In the genomic region with DNA sequence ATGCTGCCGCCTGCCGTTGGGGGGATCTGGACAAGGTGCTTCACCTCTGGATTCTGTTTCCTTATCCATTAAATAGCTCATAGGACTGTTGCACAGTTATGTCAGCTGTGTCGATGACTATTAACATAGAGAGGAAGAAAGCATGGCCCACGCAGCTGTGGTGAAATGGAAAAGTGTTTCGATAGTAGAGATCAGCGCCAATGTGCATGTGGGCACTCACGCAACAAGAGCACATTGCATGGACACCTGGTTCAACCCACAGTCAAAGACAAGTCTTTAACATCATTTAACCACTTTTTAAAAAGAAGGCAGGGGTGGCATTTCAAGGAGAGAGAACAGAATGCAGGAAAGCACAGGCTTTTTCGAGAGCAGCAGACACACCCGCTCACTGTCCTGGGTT, we compare ENCODE assay signal across 23 cellular contexts.
"Had no signal": no experiment of that assay in that cellular context is flagged by ENCODE, and none has a peak within 500 bp of the region (broad histone marks: within the 10 kb centered on the region; RNA-seq: fewer than 3 reads in every experiment).

No MANE protein-coding gene starts in this region.

- H3K4me1 Mint-ChIP-seq: IgD-negative memory B cell had no signal

- H3K27me3 Mint-ChIP-seq: IgD-negative memory B cell had no signal

- FAIRE-seq: HTR-8/SVneo, K562 had no signal

- H3K4me2 ChIP-seq: KMS-11, SK-N-SH had no signal

- H3K36me3 Mint-ChIP-seq: IgD-negative memory B cell had no signal

- H3K4me3 ChIP-seq: K562 had no signal

- H3K4me3 Mint-ChIP-seq: IgD-negative memory B cell had no signal

- H3K9ac ChIP-seq: KMS-11, SK-N-SH had no signal

- H3K27ac ChIP-seq: HL-60, KMS-11, RWPE1 had no signal

- DNase-seq: Kasumi-1, MM.1S, NCI-H1092 treated with DMSO at 0.1 percent for 48 hours, NCI-H1436, NCI-H1694, NCI-H187 treated with DMSO at 0.1 percent for 48 hours, NCI-H2029 treated with DMSO at 0.1 percent for 48 hours, NCI-H2171, NCI-H226, NCI-H446, NCI-H510A, NCI-H524 treated with DMSO at 0.1 percent for 48 hours, NCI-H69, NCI-H774, PC-3, SK-N-SH, SW 1271 had no signal

- H3K9me3 ChIP-seq: SK-N-SH had no signal
